10 cellular contexts compared by ENCODE assay signal in genomic region chr14:22689186-22689585, GRCh38. TPM values are rescaled to one million over a fixed set of nuclear protein-coding genes. Genes with fewer than 3 reads are reported as not detected.
DNase-seq lines count a peak whose midpoint lies in the region; ATAC-seq and TF ChIP-seq lines count a peak whose summit lies in the region.
"Had no signal": no experiment of that assay in that cellular context is flagged by ENCODE, and none has a peak within 500 bp of the region (broad histone marks: within the 10 kb centered on the region; RNA-seq: fewer than 3 reads in every experiment).

No MANE protein-coding gene starts in this region.

- TF ChIP-seq EP300 in transverse colon (IDR thresholded peaks at IDR 0.05; ENCODE audit: low read depth), result no peak

- intact Hi-C loops in transverse colon (cut with DNase I; ENCODE audit: low total_unique reads), result no loop called here

- H3K9me3 ChIP-seq in adipocyte (ENCODE audit: control insufficient read depth, low read length) (peaks cover 7% of the 10 kb centered on the region), transverse colon (peaks cover 8 to 16% of the 10 kb centered on the region in 2 donors)

- TF ChIP-seq POLR2A in transverse colon (IDR thresholded peaks at IDR 0.05), result no peak

- CTCF ChIA-PET in BJ (lab: Yijun Ruan, JAX), result interaction anchor here (0.9 to 3.4 kb wide), 3 partner anchors 14 to 119 kb away, joined by 3 to 12 read pairs (median 5); no protein-coding TSS in a partner anchor

- H3K4me3 ChIP-seq in BJ (ENCODE audit: low read depth, low read length), result no peak overlapping the region
- no peak overlapping the region for H3K4me3 ChIP-seq in HFF-Myc (replicated peaks; ENCODE audit: low read depth, low read length)
- no peak overlapping the region for H3K4me3 ChIP-seq in adipocyte (ENCODE audit: low read length)
- H3K4me3 ChIP-seq in transverse colon, result no peak overlapping the region

- TF ChIP-seq CTCF in BJ (IDR thresholded peaks at IDR 0.05; ENCODE audit: insufficient read depth, low read depth, low read length) (no peak), HFF-Myc (IDR thresholded peaks at IDR 0.05; ENCODE audit: low read depth, low read length, missing control alignments) (no peak), transverse colon (IDR thresholded peaks at IDR 0.05) (no peak)

- POLR2A ChIA-PET in BJ (lab: Charles Lee), result interaction anchor here (0.5 kb wide), 1 partner anchor 134 kb away, joined by 9 read pairs; no protein-coding TSS in a partner anchor

- WGBS in transverse colon (ENCODE audit: low coverage in 1 of 2), 2 donors, result 17 to 36% methylated on average over 1 of the region's 1 CpG

- peak; percentile 58 for DNase-seq in BJ (ENCODE audit: low read depth)
- peak; percentile 71 for DNase-seq in HFF-Myc (ENCODE audit: extremely low read depth, low read depth)
- peak; percentile 49 for DNase-seq in adipocyte (ENCODE audit: low read depth)
- DNase-seq in kidney glomerular epithelial cell (lab: John Stamatoyannopoulos, UW), result peak; percentile 92
- no peak for DNase-seq in transverse colon
- DNase-seq: effector CD8-positive, alpha-beta T cell; NCI-H526 had no signal

- in situ Hi-C loops in transverse colon (cut with MboI; ENCODE audit: low pct_ligation_motif_present in 1 of 4, low pct_unique_long_range_greater_than_20kb in 1 of 4, low sequenced_read_pairs in 3 of 4), result no loop called here

- H3K4me1 ChIP-seq in adipocyte (ENCODE audit: control insufficient read depth, insufficient read depth, low read length) (peaks cover 7% of the 10 kb centered on the region), transverse colon (no peaks in the 10 kb centered on the region)

- H3K27ac ChIP-seq in transverse colon, result no peak overlapping the region

- ATAC-seq in HG03460 (IDR thresholded peaks at IDR 0.05; ENCODE audit: unreplicated experiment), result no peak
- ATAC-seq in HG03442 (IDR thresholded peaks at IDR 0.05; ENCODE audit: unreplicated experiment), result no peak
- no peak for ATAC-seq in HG03439 (IDR thresholded peaks at IDR 0.05; ENCODE audit: unreplicated experiment)

- H3K9ac ChIP-seq in adipocyte (ENCODE audit: low read length), result no peak overlapping the region

- H3K27me3 ChIP-seq in BJ (ENCODE audit: control insufficient read depth, insufficient read depth, low read length), result no peaks in the 10 kb centered on the region; the same call in none of the 2 replicates
- H3K27me3 ChIP-seq in adipocyte (replicated peaks; ENCODE audit: control insufficient read depth, insufficient read depth, low read length), result peaks cover 3% of the 10 kb centered on the region
- H3K27me3 ChIP-seq in transverse colon, result peaks cover 6% of the 10 kb centered on the region

- H3K36me3 ChIP-seq in BJ (ENCODE audit: control insufficient read depth, insufficient read depth, low read length), result no peaks in the 10 kb centered on the region
- no peaks in the 10 kb centered on the region for H3K36me3 ChIP-seq in adipocyte (ENCODE audit: control insufficient read depth, insufficient read depth, low read length, severe bottlenecking)
- no peaks in the 10 kb centered on the region for H3K36me3 ChIP-seq in transverse colon

RNA-seq across cellular contexts. Expression of gene OR6J1, which starts 45.0 kb away (rescaled TPM):
- not detected in 2 replicates for polyA plus RNA-seq in BJ (2011; rRNA removed)
- not detected in 2 replicates for polyA minus RNA-seq in BJ (2011; rRNA and poly(A)+ RNA removed)
- not detected for total RNA-seq in transverse colon
